ENCODE assay signal across 15 cellular contexts in the genomic region with DNA sequence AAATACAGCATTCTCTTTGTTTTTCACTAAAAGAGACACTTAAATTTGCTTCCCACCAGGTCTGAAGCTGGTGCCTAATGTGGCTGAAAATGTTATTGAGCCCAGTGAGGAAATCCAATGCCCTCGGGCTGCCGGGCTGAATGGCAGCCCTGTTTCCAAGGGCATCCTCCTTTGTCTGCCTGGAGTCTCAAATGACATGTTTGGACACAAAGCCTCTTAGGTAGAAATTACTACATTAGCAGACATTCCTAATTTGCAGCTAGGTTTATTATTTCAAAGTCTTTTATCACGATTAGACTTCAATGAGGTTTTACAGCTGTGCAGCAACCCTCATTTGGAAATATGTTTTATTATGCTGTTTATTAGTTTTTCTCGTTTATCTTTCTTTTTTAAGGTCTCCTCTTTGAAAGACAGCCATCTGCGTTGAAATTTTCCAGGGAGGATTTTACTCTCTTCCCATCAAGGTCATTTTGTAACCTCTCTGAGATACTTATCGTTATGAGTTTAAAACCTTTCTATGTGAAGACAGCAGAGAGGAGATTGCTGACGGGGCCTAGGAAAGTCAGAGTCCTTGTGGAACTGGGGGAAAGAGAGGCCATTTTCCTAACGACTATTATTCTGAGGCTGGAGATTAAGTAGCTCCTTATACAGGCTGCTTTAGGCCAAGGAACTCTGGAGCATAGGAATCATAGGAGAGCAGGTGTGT. TPM values are rescaled to one million over a fixed set of nuclear protein-coding genes. Genes with fewer than 3 reads are reported as not detected.
DNase-seq lines count a peak whose midpoint lies in the region; FAIRE-seq and TF ChIP-seq lines count a peak whose summit lies in the region.
"Had no signal": no experiment of that assay in that cellular context is flagged by ENCODE, and none has a peak within 500 bp of the region (broad histone marks: within the 10 kb centered on the region; RNA-seq: fewer than 3 reads in every experiment).

No MANE protein-coding gene starts in this region.

- H3K4me3 ChIP-seq in bronchial epithelial cell (ENCODE audit: low read depth, low read length), result no peak overlapping the region
- no peak overlapping the region for H3K4me3 ChIP-seq in kidney (ENCODE audit: low read length in 2 of 2)
- H3K4me3 ChIP-seq: dorsolateral prefrontal cortex, transverse colon had no signal

- H3K27ac ChIP-seq in kidney (ENCODE audit: low read depth in 2 of 2, low read length in 2 of 2), result no peak overlapping the region
- H3K27ac ChIP-seq: transverse colon had no signal

- H3K9me3 ChIP-seq in kidney (ENCODE audit: control insufficient read depth in 1 of 2, low read length in 2 of 2), result no peaks in the 10 kb centered on the region
- H3K9me3 ChIP-seq: transverse colon had no signal

- H3K36me3 ChIP-seq in bronchial epithelial cell (ENCODE audit: control insufficient read depth, insufficient read depth, low read length) (no peaks in the 10 kb centered on the region), kidney (ENCODE audit: control insufficient read depth in 1 of 2, insufficient read depth in 2 of 2, low read length in 2 of 2) (no peaks in the 10 kb centered on the region)
- H3K36me3 ChIP-seq: transverse colon had no signal

- H3K4me1 ChIP-seq in kidney (ENCODE audit: control insufficient read depth in 1 of 2, insufficient read depth in 1 of 2, low read depth in 1 of 2, low read length in 2 of 2), result no peaks in the 10 kb centered on the region
- H3K4me1 ChIP-seq: transverse colon had no signal

- FAIRE-seq in bronchial epithelial cell (lab: Jason Lieb, UNC), result no peak
- FAIRE-seq in kidney (lab: Jason Lieb, UNC), result no peak
- FAIRE-seq: GM12891 had no signal

- no peaks in the 10 kb centered on the region for H3K27me3 ChIP-seq in bronchial epithelial cell (ENCODE audit: control insufficient read depth, insufficient read depth, low read length)
- H3K27me3 ChIP-seq: dorsolateral prefrontal cortex, transverse colon had no signal

- TF ChIP-seq CTCF in bronchial epithelial cell (IDR thresholded peaks at IDR 0.05; ENCODE audit: insufficient read depth, low read length, severe bottlenecking), result no peak
- TF ChIP-seq CTCF in kidney (IDR thresholded peaks at IDR 0.05; ENCODE audit: borderline replicate concordance, extremely low read depth, insufficient read depth), result no peak

- DNase-seq in M059J (ENCODE audit: low read depth) (peak; percentile 78), NCI-H2196 (lab: John Stamatoyannopoulos, UW; ENCODE audit: unreplicated experiment) (peak; percentile 75), bronchial epithelial cell (ENCODE audit: low read depth) (peak; percentile 31), retina (peak; percentile 76), activated T-cell treated with anti-CD3 and anti-CD28 coated beads for 4 hours (no peak), kidney (no peak)
- DNase-seq in activated T-cell treated with anti-CD3 and anti-CD28 coated beads, Interleukin-2, amount 50 U/mL, for 48 hours, result no peak
- DNase-seq: activated CD8-positive, alpha-beta memory T cell treated with anti-CD3 and anti-CD28 coated beads for 24 hours; CD8-positive, alpha-beta memory T cell; dorsolateral prefrontal cortex; mesenchymal stem cell; NCI-H446 treated with DMSO at 0.1 percent for 48 hours; right cardiac atrium; transverse colon had no signal

- intact Hi-C loops in kidney (cut with DNase I), result no loop called here

- H3K9ac ChIP-seq in kidney (ENCODE audit: low read length in 2 of 2), result no peak overlapping the region

RNA-seq across cellular contexts. Expression of a gene that starts 59.0 kb away (rescaled TPM):
- 52.2 and 60.9 TPM in 2 replicates for total RNA-seq in M059J (2014; rRNA removed; shearing (Covaris generic))
- total RNA-seq in bronchial epithelial cell (39.7 and 41.3 TPM in 2 replicates), kidney (76.3 TPM)
- 5.7 TPM for polyA plus RNA-seq in kidney (ENCODE audit: insufficient read depth, low read depth, low replicate concordance)

Comparison
In these comparisons a context has a peak if more than half of its experiments do, and no peak if none do; other contexts are left out.
1. DNase-seq: peak in M059J (single experiment), NCI-H2196 (single experiment), bronchial epithelial cell (single experiment) and retina (single experiment); none in activated T-cell treated with anti-CD3 and anti-CD28 coated beads for 4 hours (single experiment), kidney (single experiment) and activated T-cell treated with anti-CD3 and anti-CD28 coated beads, Interleukin-2, amount 50 U/mL, for 48 hours (0 of 2).